Comparison of ENCODE assay signal across 8 cellular contexts in genomic region chr6:80742481-80742880, GRCh38.
DNase-seq lines count a peak whose midpoint lies in the region; ATAC-seq and TF ChIP-seq lines count a peak whose summit lies in the region.

No MANE protein-coding gene starts in this region.

- H3K27me3 ChIP-seq in SJCRH30, result no peaks in the 10 kb centered on the region

- ATAC-seq in HG02885 (IDR thresholded peaks at IDR 0.05; ENCODE audit: poor library complexity, unreplicated experiment), result no peak
- ATAC-seq in HG02610 (IDR thresholded peaks at IDR 0.05; ENCODE audit: unreplicated experiment), result no peak

- H3K27ac ChIP-seq in SJCRH30, result no peak overlapping the region

- H3K9me3 ChIP-seq in SJCRH30 (replicated peaks), result no peaks in the 10 kb centered on the region; the same call in 1 of the 2 replicates

- no peaks in the 10 kb centered on the region for H3K36me3 ChIP-seq in SJCRH30

- H3K4me3 Mint-ChIP-seq in HFFc6, result no peak overlapping the region

- DNase-seq in COR-L47 (lab: John Stamatoyannopoulos, UW) (peak; percentile 44), HFFc6 (peak; percentile 47), SJCRH30 (peak; percentile 8 to 52), kidney glomerular epithelial cell (lab: John Stamatoyannopoulos, UW) (peak; percentile 27), GM19240 (ENCODE audit: insufficient read length, low spot score) (no peak)
- no peak for DNase-seq in effector CD8-positive, alpha-beta T cell (lab: John Stamatoyannopoulos, UW)

- no peak overlapping the region for H3K4me3 ChIP-seq in SJCRH30

- H3K4me1 Mint-ChIP-seq in HFFc6 (ENCODE audit: low read depth), result no peaks in the 10 kb centered on the region

- H3K36me3 Mint-ChIP-seq in HFFc6 (ENCODE audit: low read depth), result peaks cover 13% of the 10 kb centered on the region; the same call in 1 of the 2 replicates

- no peaks in the 10 kb centered on the region; the same call in 1 of the 2 replicates for H3K27me3 Mint-ChIP-seq in HFFc6 (ENCODE audit: insufficient read depth)

- no peak overlapping the region for H3K27ac Mint-ChIP-seq in HFFc6

- no peaks in the 10 kb centered on the region for H3K4me1 ChIP-seq in SJCRH30

- peaks cover 13% of the 10 kb centered on the region for H3K9me3 Mint-ChIP-seq in HFFc6

- TF ChIP-seq CTCF in HFFc6 (IDR thresholded peaks at IDR 0.05), result peak; percentile 80

Comparison
In these comparisons a context has a peak if more than half of its experiments do, and no peak if none do; other contexts are left out.
1. DNase-seq: peak in COR-L47 (single experiment), HFFc6 (single experiment), SJCRH30 (2 of 2) and kidney glomerular epithelial cell (single experiment); none in GM19240 (single experiment) and effector CD8-positive, alpha-beta T cell (single experiment).